In genomic region chr7:128863433-128863989, GRCh38 we compare ENCODE assay signal across 8 cellular contexts. TPM values are rescaled to one million over a fixed set of nuclear protein-coding genes. Genes with fewer than 3 reads are reported as not detected.
DNase-seq lines count a peak whose midpoint lies in the region; ATAC-seq and TF ChIP-seq lines count a peak whose summit lies in the region.

No MANE protein-coding gene starts in this region.

- H3K9ac ChIP-seq in Loucy (ENCODE audit: low read depth, low read length, poor library complexity, severe bottlenecking) (peak overlapping the region; percentile 86), liver (ENCODE audit: low read depth in 1 of 2, low read length in 2 of 2) (peak overlapping the region; percentile 9 to 66)

- no peaks in the 10 kb centered on the region for H4K20me1 ChIP-seq in Loucy (ENCODE audit: insufficient read depth, low read length, poor library complexity, severe bottlenecking)

- H3K79me2 ChIP-seq in Loucy (ENCODE audit: insufficient read depth, low read length) = peaks cover 24% of the 10 kb centered on the region

- H3K4me2 ChIP-seq in Loucy (ENCODE audit: low read depth, low read length, poor library complexity, severe bottlenecking) = peak overlapping the region; percentile 69

- H3K4me3 ChIP-seq in Loucy (ENCODE audit: low read length, poor library complexity, severe bottlenecking) (peak overlapping the region; percentile 83), liver (ENCODE audit: low read depth in 1 of 3, low read length in 3 of 3) (peak overlapping the region; percentile 70 to 81 (median 74))

- under 1% methylated on average over 6 of the region's 6 CpGs for WGBS in liver

- POLR2A ChIA-PET in T-cell (lab: Charles Lee) = no interaction called here

- TF ChIP-seq RAD21 in liver (IDR thresholded peaks at IDR 0.05) = peak in 1 of 2 donors; percentile 59

- peaks cover 13% of the 10 kb centered on the region for H3K36me3 Mint-ChIP-seq in T-cell
- peaks cover 14% of the 10 kb centered on the region for H3K36me3 Mint-ChIP-seq in central memory CD8-positive, alpha-beta T cell (ENCODE audit: insufficient read depth)

- CTCF ChIA-PET in T-cell (lab: Charles Lee) = interaction anchor here (0.7 to 2.0 kb wide), 4 partner anchors 18 to 280 kb away, joined by 3 to 9 read pairs (median 4); no protein-coding TSS in a partner anchor

- H3K9me3 ChIP-seq in Loucy (ENCODE audit: insufficient read depth, low read depth, low read length) = no peaks in the 10 kb centered on the region
- no peaks in the 10 kb centered on the region for H3K9me3 ChIP-seq in liver (ENCODE audit: control insufficient read depth in 4 of 4, low read length in 3 of 4)

- DNase-seq in GDM1 (lab: John Stamatoyannopoulos, UW) = peak; percentile 39
- peak in 24 of 34 experiments; percentile 4 to 43 (median 30) for DNase-seq in T-cell
- no peak for DNase-seq in central memory CD8-positive, alpha-beta T cell (ENCODE audit: low spot score in 2 of 2)
- peak; percentile 21 to 27 for DNase-seq in stimulated activated CD8-positive, alpha-beta memory T cell treated with anti-CD3 and anti-CD28 coated beads, Interleukin-2, amount 100 ng/mL, for 48 hours (ENCODE audit: low read depth in 2 of 2)

- H3K36me3 ChIP-seq in Loucy (ENCODE audit: insufficient read depth, low read length) = no peaks in the 10 kb centered on the region
- H3K36me3 ChIP-seq in liver (ENCODE audit: control insufficient read depth in 4 of 4, insufficient read depth in 3 of 4, low read depth in 1 of 4, low read length in 3 of 4) = peaks cover 0 to 9% (median under 1%) of the 10 kb centered on the region in 4 donors

- ATAC-seq in GM21825 (IDR thresholded peaks at IDR 0.05; ENCODE audit: unreplicated experiment) = peak; percentile 30
- ATAC-seq in T-cell (replicated peaks in 1 of 4) = peak in 3 of 4 experiments; percentile 18 to 41 (median 27)
- ATAC-seq in central memory CD8-positive, alpha-beta T cell (replicated peaks; ENCODE audit: extremely low read depth, poor library complexity, severe bottlenecking) = peak; percentile 59
- ATAC-seq in GM19328 (IDR thresholded peaks at IDR 0.05; ENCODE audit: unreplicated experiment) = no peak

- no peaks in the 10 kb centered on the region for H3K27me3 ChIP-seq in Loucy (ENCODE audit: insufficient read depth, low read length, poor library complexity, severe bottlenecking)
- H3K27me3 ChIP-seq in liver (ENCODE audit: control insufficient read depth in 4 of 4, insufficient read depth in 4 of 4, low read length in 3 of 4) = no peaks in the 10 kb centered on the region

- peak overlapping the region; percentile 81; the same call in 1 of the 2 replicates for H2AFZ ChIP-seq in Loucy (ENCODE audit: low read length)

- peak overlapping the region; percentile 90 to 92 for H3K27ac Mint-ChIP-seq in T-cell
- peak overlapping the region; percentile 87 for H3K27ac Mint-ChIP-seq in central memory CD8-positive, alpha-beta T cell (ENCODE audit: low read depth)

- peaks cover 27 to 39% (median 35%) of the 10 kb centered on the region in 3 donors for H3K4me1 Mint-ChIP-seq in T-cell
- peaks cover 35% of the 10 kb centered on the region for H3K4me1 Mint-ChIP-seq in central memory CD8-positive, alpha-beta T cell

- TF ChIP-seq CTCF in Loucy (conservative IDR thresholded peaks at IDR 0.05; ENCODE audit: low read length) (peak; percentile 70), liver (IDR thresholded peaks at IDR 0.05; ENCODE audit: low read depth, low read length, missing input control) (peak; percentile 55)

- peak overlapping the region; percentile 95 to 96 (median 96) for H3K4me3 Mint-ChIP-seq in T-cell
- H3K4me3 Mint-ChIP-seq in central memory CD8-positive, alpha-beta T cell = peak overlapping the region; percentile 90

- H3K27ac ChIP-seq in liver (ENCODE audit: low read depth in 1 of 2, low read length in 2 of 2) = no peak overlapping the region

- H3K9me2 ChIP-seq in Loucy (replicated peaks; ENCODE audit: low read depth, low read length) = no peaks in the 10 kb centered on the region

- H3K27me3 Mint-ChIP-seq in T-cell = no peaks in the 10 kb centered on the region
- no peaks in the 10 kb centered on the region for H3K27me3 Mint-ChIP-seq in central memory CD8-positive, alpha-beta T cell

- H3F3A ChIP-seq in Loucy (ENCODE audit: low read depth) = no peaks in the 10 kb centered on the region

- peaks cover 10% of the 10 kb centered on the region for H3K4me1 ChIP-seq in Loucy (ENCODE audit: insufficient read depth, low read length, poor library complexity, severe bottlenecking)
- H3K4me1 ChIP-seq in liver (ENCODE audit: control insufficient read depth in 4 of 4, insufficient read depth in 4 of 4, low read length in 3 of 4) = peaks cover 3 to 12% (median 7%) of the 10 kb centered on the region in 4 donors

- no peaks in the 10 kb centered on the region for H3K9me3 Mint-ChIP-seq in T-cell
- no peaks in the 10 kb centered on the region for H3K9me3 Mint-ChIP-seq in central memory CD8-positive, alpha-beta T cell

TF ChIP-seq in liver, 16 proteins besides CTCF, POLR2A, EP300 and RAD21:
- no peak for TF ChIP-seq SP1 (IDR thresholded peaks at IDR 0.05)
- no peak for TF ChIP-seq RXRA (IDR thresholded peaks at IDR 0.05)
- TF ChIP-seq TAF1 (conservative IDR thresholded peaks at IDR 0.05) = no peak
- no peak for TF ChIP-seq YY1 (IDR thresholded peaks at IDR 0.05)
- TF ChIP-seq HNF4A (conservative IDR thresholded peaks at IDR 0.05) = peak in 1 of 2 donors; percentile 7
- no peak for TF ChIP-seq EGR1 (IDR thresholded peaks at IDR 0.05; ENCODE audit: low read depth in 2 of 2)

RNA-seq across cellular contexts. Expression of gene ATP6V1F, which starts 0.9 kb away (rescaled TPM):
- 10 to 100 TPM; 62.6 to 78.1 (median 75.5) TPM for total RNA-seq in T-cell
- total RNA-seq in liver = 10 to 100 TPM; 23.1 to 25.6 TPM
- polyA plus RNA-seq in liver = 100 to 1,000 TPM in 1 of 2 donors, 10 to 100 TPM in 1; 68.6 to 111 TPM

RNA-seq across cellular contexts. Expression of gene FLNC, which starts 33.3 kb away (rescaled TPM):
- total RNA-seq in T-cell (under 1 TPM; 0.05 to 0.93 (median 0.38) TPM), liver (1 to 10 TPM in 1 of 2 donors, under 1 TPM in 1; 0.70 to 2.3 TPM)
- polyA plus RNA-seq in liver = under 1 TPM; 0.03 to 0.37 TPM

RNA-seq across cellular contexts. Expression of gene KCP, which starts 47.0 kb away (rescaled TPM):
- total RNA-seq in T-cell = under 1 TPM; 0.20 to 0.92 (median 0.53) TPM
- under 1 TPM; 0.05 to 0.08 TPM for total RNA-seq in liver
- polyA plus RNA-seq in liver = under 1 TPM in 1 of 2 donors, not detected in 1; 0.02 TPM

Comparison
In these comparisons a context has a peak if more than half of its experiments do, and no peak if none do; other contexts are left out.
1. DNase-seq: peak in GDM1 (single experiment), T-cell (24 of 34) and stimulated activated CD8-positive, alpha-beta memory T cell treated with anti-CD3 and anti-CD28 coated beads, Interleukin-2, amount 100 ng/mL, for 48 hours (2 of 2); none in central memory CD8-positive, alpha-beta T cell (0 of 2).